In the genomic region with DNA sequence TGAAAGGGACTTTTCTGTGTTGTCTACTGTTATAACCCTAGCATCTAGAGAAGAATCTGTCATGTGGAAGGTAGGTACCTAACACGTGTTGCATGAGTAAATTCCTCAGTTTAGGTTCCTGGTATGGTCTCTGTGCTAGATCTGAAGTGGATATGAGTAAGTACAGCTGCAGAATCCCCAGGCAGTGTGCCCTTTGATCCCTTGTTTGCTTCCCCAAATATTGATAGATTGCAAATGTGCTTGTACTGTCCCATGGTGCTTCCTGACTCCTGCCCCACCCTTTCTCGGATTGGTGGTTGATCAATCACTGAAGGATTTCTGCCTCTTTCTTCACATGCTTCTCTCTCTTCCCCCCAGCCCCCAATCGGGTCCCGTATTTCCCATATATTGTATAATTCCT, we compare ENCODE assay signal across 10 cellular contexts.
"Had no signal": no experiment of that assay in that cellular context is flagged by ENCODE, and none has a peak within 500 bp of the region (broad histone marks: within the 10 kb centered on the region; RNA-seq: fewer than 3 reads in every experiment).

No MANE protein-coding gene starts in this region.

- FAIRE-seq: K562 had no signal

- H3K9ac ChIP-seq: GM23248 had no signal

- DNase-seq: GM23248, GOT3, H7, HFFc6, IMR-90, KG1 had no signal

- H3K27ac ChIP-seq: GM23248, HL-60 had no signal

- H3K4me3 ChIP-seq: GM23248, HAP-1, K562 had no signal

- H3K36me3 ChIP-seq: HAP-1 had no signal

- H2AFZ ChIP-seq: GM23248 had no signal

- ATAC-seq: HCT116, K562 had no signal

- H3K9me3 ChIP-seq: HAP-1 had no signal
